In genomic region chr2:9984861-9985480, GRCh38 we compare ENCODE assay signal across 14 cellular contexts. TPM values are rescaled to one million over a fixed set of nuclear protein-coding genes. Genes with fewer than 3 reads are reported as not detected.
A peak's percentile ranks its signal among the peaks of the same experiment; 100 is the strongest.
DNase-seq lines count a peak whose midpoint lies in the region; ATAC-seq and TF ChIP-seq lines count a peak whose summit lies in the region.
"Had no signal": no experiment of that assay in that cellular context is flagged by ENCODE, and none has a peak within 500 bp of the region (broad histone marks: within the 10 kb centered on the region; RNA-seq: fewer than 3 reads in every experiment).

No MANE protein-coding gene starts in this region.

- no peak for TF ChIP-seq POLR2A in body of pancreas (IDR thresholded peaks at IDR 0.05)

- ATAC-seq in body of pancreas (peak; percentile 19), HG03432 (IDR thresholded peaks at IDR 0.05; ENCODE audit: unreplicated experiment) (no peak), GM18502 (IDR thresholded peaks at IDR 0.05; ENCODE audit: poor library complexity, unreplicated experiment) (no peak)
- ATAC-seq: stimulated activated memory B cell treated with anti-CD40 and anti-IgM and Interleukin-4, amounts not matched to agents 10 μg/mL and 1 μg/mL and 100 μg/mL, for 72 hours had no signal

- H3K4me3 ChIP-seq in body of pancreas: no peak overlapping the region
- H3K4me3 ChIP-seq in liver (ENCODE audit: low read depth in 1 of 3, low read length in 3 of 3): no peak overlapping the region
- H3K4me3 ChIP-seq in stomach smooth muscle (ENCODE audit: low read length in 2 of 2): no peak overlapping the region
- H3K4me3 ChIP-seq: ovary had no signal

- H3K9ac ChIP-seq in liver (ENCODE audit: low read depth in 1 of 2, low read length in 2 of 2) (peak overlapping the region in 1 of 2 donors; percentile 31), stomach smooth muscle (ENCODE audit: low read length in 2 of 2) (no peak overlapping the region)

- no peak for TF ChIP-seq RAD21 in liver (IDR thresholded peaks at IDR 0.05)

- TF ChIP-seq CTCF in body of pancreas (IDR thresholded peaks at IDR 0.05) (no peak), liver (IDR thresholded peaks at IDR 0.05; ENCODE audit: low read depth, low read length, missing input control) (no peak)

- H3K27me3 ChIP-seq in body of pancreas (no peaks in the 10 kb centered on the region), liver (ENCODE audit: control insufficient read depth in 4 of 4, insufficient read depth in 4 of 4, low read length in 3 of 4) (no peaks in the 10 kb centered on the region), stomach smooth muscle (ENCODE audit: control insufficient read depth in 1 of 2, insufficient read depth in 2 of 2, low read length in 2 of 2) (no peaks in the 10 kb centered on the region)
- H3K27me3 ChIP-seq: ovary had no signal

- intact Hi-C loops in body of pancreas (cut with DNase I): loop anchor here (10.0 kb wide), 1 partner anchor 50 kb away; no protein-coding TSS in a partner anchor

- H3K27ac ChIP-seq in body of pancreas: peak overlapping the region in 3 of 4 donors; percentile 1 to 28 (median 20)
- peak overlapping the region in 1 of 2 donors; percentile 35 for H3K27ac ChIP-seq in liver (ENCODE audit: low read depth in 1 of 2, low read length in 2 of 2)
- peak overlapping the region; percentile 37 for H3K27ac ChIP-seq in stomach smooth muscle (ENCODE audit: low read length)
- H3K27ac ChIP-seq: VCaP had no signal

- DNase-seq in GM04504 (ENCODE audit: low read depth) (peak; percentile 56), body of pancreas (peak in 2 of 4 donors; percentile 52 to 58), NCI-H524 treated with DMSO at 0.1 percent for 48 hours (lab: John Stamatoyannopoulos, UW) (no peak)
- no peak for DNase-seq in stimulated activated CD8-positive, alpha-beta memory T cell treated with anti-CD3 and anti-CD28 coated beads, Interleukin-4, amount 100 ng/mL, for 48 hours
- DNase-seq: activated naive CD4-positive, alpha-beta T cell treated with anti-CD3 and anti-CD28 coated beads, Interleukin-2, amount 10 ng/mL, durations not matched to agents 7 days and 5 days; CD4-positive, alpha-beta T cell; stimulated activated CD4-positive, alpha-beta T cell treated with anti-CD3 and anti-CD28 coated beads, Interleukin-4, amount 100 ng/mL, for 1 hour had no signal

- no peaks in the 10 kb centered on the region for H3K36me3 ChIP-seq in body of pancreas (replicated peaks in 1 of 2; ENCODE audit: insufficient read depth in 1 of 2, low read depth in 2 of 2)
- H3K36me3 ChIP-seq in liver (ENCODE audit: control insufficient read depth in 4 of 4, insufficient read depth in 3 of 4, low read depth in 1 of 4, low read length in 3 of 4): peaks cover 5 to 18% (median 8%) of the 10 kb centered on the region in 4 donors
- H3K36me3 ChIP-seq in stomach smooth muscle (ENCODE audit: control insufficient read depth in 2 of 2, insufficient read depth in 2 of 2, low read length in 2 of 2): no peaks in the 10 kb centered on the region
- H3K36me3 ChIP-seq: ovary had no signal

- H3K4me1 ChIP-seq in body of pancreas: peaks cover 16% of the 10 kb centered on the region
- H3K4me1 ChIP-seq in liver (ENCODE audit: control insufficient read depth in 4 of 4, insufficient read depth in 4 of 4, low read length in 3 of 4): peaks cover 0 to 8% (median under 1%) of the 10 kb centered on the region in 4 donors
- peaks cover 9% of the 10 kb centered on the region for H3K4me1 ChIP-seq in stomach smooth muscle (ENCODE audit: control insufficient read depth, insufficient read depth, low read length)

- no peaks in the 10 kb centered on the region for H3K9me3 ChIP-seq in body of pancreas
- H3K9me3 ChIP-seq in liver (ENCODE audit: control insufficient read depth in 4 of 4, low read length in 3 of 4): no peaks in the 10 kb centered on the region
- no peaks in the 10 kb centered on the region for H3K9me3 ChIP-seq in stomach smooth muscle (ENCODE audit: control insufficient read depth in 2 of 2, low read length in 2 of 2)
- H3K9me3 ChIP-seq: ovary had no signal

- 76 to 79% methylated on average over 6 of the region's 6 CpGs for WGBS in body of pancreas, 2 donors
- 72% methylated on average over 6 of the region's 6 CpGs for WGBS in liver

TF ChIP-seq in liver, 16 proteins besides CTCF, POLR2A, EP300 and RAD21:
- TF ChIP-seq FOXA2 (IDR thresholded peaks at IDR 0.05) (no peak), EGR1 (IDR thresholded peaks at IDR 0.05; ENCODE audit: low read depth in 2 of 2) (no peak), SP1 (IDR thresholded peaks at IDR 0.05) (peak; percentile 26), YY1 (IDR thresholded peaks at IDR 0.05) (peak; percentile 20), HNF4A (conservative IDR thresholded peaks at IDR 0.05) (peak; percentile 81 to 83), JUND (IDR thresholded peaks at IDR 0.05) (peak in 1 of 2 donors; percentile 8), RXRA (IDR thresholded peaks at IDR 0.05) (peak in 1 of 2 donors; percentile 65), HNF4G (IDR thresholded peaks at IDR 0.05) (peak; percentile 44)

RNA-seq across cellular contexts. Expression of gene GRHL1, which starts 33.5 kb away (rescaled TPM):
- total RNA-seq in body of pancreas (1 to 10 TPM; 2.0 to 4.2 TPM), liver (10 to 100 TPM in 1 of 2 donors, 1 to 10 TPM in 1; 6.2 to 13.7 TPM)
- 1 to 10 TPM; 3.6 to 6.0 TPM for polyA plus RNA-seq in liver

RNA-seq across cellular contexts. Expression of gene KLF11, which starts 58.4 kb away (rescaled TPM):
- total RNA-seq in body of pancreas (10 to 100 TPM; 25.7 to 32.6 TPM), liver (10 to 100 TPM; 13.2 to 43.0 TPM)
- 10 to 100 TPM; 10.5 to 15.8 TPM for polyA plus RNA-seq in liver
